17 cellular contexts compared by ENCODE assay signal in genomic region chr2:231369580-231370428, GRCh38. TPM values are rescaled to one million over a fixed set of nuclear protein-coding genes. Genes with fewer than 3 reads are reported as not detected.
DNase-seq lines count a peak whose midpoint lies in the region; ATAC-seq and TF ChIP-seq lines count a peak whose summit lies in the region.
"Had no signal": no experiment of that assay in that cellular context is flagged by ENCODE, and none has a peak within 500 bp of the region (broad histone marks: within the 10 kb centered on the region; RNA-seq: fewer than 3 reads in every experiment).

No MANE protein-coding gene starts in this region.

- TF ChIP-seq POLR2A in NB4 (IDR thresholded peaks at IDR 0.05; ENCODE audit: extremely low read depth, insufficient read length) (no peak), heart left ventricle (IDR thresholded peaks at IDR 0.05) (no peak)

- no peak overlapping the region for H3K4me3 ChIP-seq in BLaER1 treated with 17β-estradiol and CSF1 and Interleukin-3, amounts not matched to agents 10 nM and 100 nM
- H3K4me3 ChIP-seq in NB4 (ENCODE audit: low read depth, low read length), result no peak overlapping the region
- H3K4me3 ChIP-seq in heart left ventricle, result no peak overlapping the region
- no peak overlapping the region for H3K4me3 ChIP-seq in lower lobe of right lung
- no peak overlapping the region for H3K4me3 ChIP-seq in colonic mucosa
- H3K4me3 ChIP-seq: K562, psoas muscle had no signal

- DNase-seq in NB4 (ENCODE audit: low read depth), result peak; percentile 46
- peak; percentile 31 to 76 (median 68) for DNase-seq in heart left ventricle
- DNase-seq in lower lobe of right lung, result peak; percentile 50
- DNase-seq in colonic mucosa, result no peak
- no peak for DNase-seq in UCSD-AML1 (lab: John Stamatoyannopoulos, UW; ENCODE audit: unreplicated experiment)
- DNase-seq in NCI-H510A (lab: John Stamatoyannopoulos, UW), result no peak
- DNase-seq: activated B cell treated with CpG ODN at 0.5 μM for 24 hours; activated CD4-positive, alpha-beta memory T cell treated with anti-CD3 and anti-CD28 coated beads, Interleukin-2, amount 10 ng/mL, durations not matched to agents 7 days and 5 days; activated naive CD4-positive, alpha-beta T cell treated with Interleukin-2 at 50 U/mL for 16 hours; NCI-H1930; NCI-H446; psoas muscle; SW 1271 had no signal

- peak overlapping the region in 3 of 11 experiments; percentile 42 to 52 (median 44); a peak in 4 of 22 replicates for H3K9ac ChIP-seq in BLaER1 treated with 17β-estradiol and CSF1 and Interleukin-3, amounts not matched to agents 10 nM and 100 nM
- H3K9ac ChIP-seq in colonic mucosa (ENCODE audit: low read depth in 2 of 2, low read length in 2 of 2), result no peak overlapping the region

- H3K27me3 ChIP-seq in BLaER1 treated with 17β-estradiol and CSF1 and Interleukin-3, amounts not matched to agents 10 nM and 100 nM, result no peaks in the 10 kb centered on the region
- H3K27me3 ChIP-seq in heart left ventricle (no peaks in the 10 kb centered on the region), lower lobe of right lung (ENCODE audit: low read depth) (no peaks in the 10 kb centered on the region), colonic mucosa (no peaks in the 10 kb centered on the region)

- ATAC-seq in heart left ventricle, result peak; percentile 79 to 91 (median 86)
- peak in 1 of 2 donors; percentile 8 for ATAC-seq in lower lobe of right lung
- no peak for ATAC-seq in GM18907 (IDR thresholded peaks at IDR 0.05; ENCODE audit: unreplicated experiment)
- ATAC-seq: K562 had no signal

- H3K4me2 ChIP-seq in BLaER1 treated with 17β-estradiol and CSF1 and Interleukin-3, amounts not matched to agents 10 nM and 100 nM, result peak overlapping the region in 10 of 11 experiments; percentile 15 to 80 (median 64); a peak in 18 of 22 replicates

- TF ChIP-seq CTCF in NB4 (IDR thresholded peaks at IDR 0.05; ENCODE audit: low read depth, low read length) (no peak), heart left ventricle (IDR thresholded peaks at IDR 0.05) (peak in 1 of 12 donors; percentile 15), lower lobe of right lung (IDR thresholded peaks at IDR 0.05) (no peak), colonic mucosa (IDR thresholded peaks at IDR 0.05) (no peak)

- H3K36me3 ChIP-seq in BLaER1 treated with 17β-estradiol and CSF1 and Interleukin-3, amounts not matched to agents 10 nM and 100 nM, result no peaks in the 10 kb centered on the region
- no peaks in the 10 kb centered on the region for H3K36me3 ChIP-seq in heart left ventricle
- no peaks in the 10 kb centered on the region for H3K36me3 ChIP-seq in lower lobe of right lung
- H3K36me3 ChIP-seq in colonic mucosa, result no peaks in the 10 kb centered on the region

- H3K4me1 ChIP-seq in BLaER1 treated with 17β-estradiol and CSF1 and Interleukin-3, amounts not matched to agents 10 nM and 100 nM, result peaks cover 13 to 44% (median 31%) of the 10 kb centered on the region in 10 experiments
- H3K4me1 ChIP-seq in heart left ventricle, result peaks cover 0 to 19% (median 4%) of the 10 kb centered on the region in 12 donors
- H3K4me1 ChIP-seq in lower lobe of right lung, result no peaks in the 10 kb centered on the region
- no peaks in the 10 kb centered on the region for H3K4me1 ChIP-seq in colonic mucosa
- H3K4me1 ChIP-seq: psoas muscle had no signal

- H3K9me3 ChIP-seq in BLaER1 treated with 17β-estradiol and CSF1 and Interleukin-3, amounts not matched to agents 10 nM and 100 nM (replicated peaks in 1 of 11), result no peaks in the 10 kb centered on the region; a peak in 1 of 22 replicates
- H3K9me3 ChIP-seq in heart left ventricle (no peaks in the 10 kb centered on the region), lower lobe of right lung (no peaks in the 10 kb centered on the region), colonic mucosa (no peaks in the 10 kb centered on the region)
- H3K9me3 ChIP-seq: psoas muscle had no signal

- no peaks in the 10 kb centered on the region for H4K20me1 ChIP-seq in BLaER1 treated with 17β-estradiol and CSF1 and Interleukin-3, amounts not matched to agents 10 nM and 100 nM

- intact Hi-C loops in heart left ventricle (cut with DNase I), result no loop called here
- intact Hi-C loops in lower lobe of right lung (cut with DNase I), result no loop called here
- intact Hi-C loops in colonic mucosa (cut with DNase I), result no loop called here

- WGBS in heart left ventricle, 4 donors, result 68 to 74% (median 72%) methylated on average over 20 to 23 of the region's 23 CpGs

- H3K27ac ChIP-seq in BLaER1 treated with 17β-estradiol and CSF1 and Interleukin-3, amounts not matched to agents 10 nM and 100 nM, result no peak overlapping the region
- H3K27ac ChIP-seq in heart left ventricle (peak overlapping the region in 9 of 12 donors; percentile 38 to 76 (median 64)), lower lobe of right lung (no peak overlapping the region), colonic mucosa (no peak overlapping the region)
- H3K27ac ChIP-seq: psoas muscle had no signal

RNA-seq across cellular contexts. Expression of gene B3GNT7, which starts 25.7 kb away (rescaled TPM):
- 10 to 100 TPM in 2 of 9 donors, 1 to 10 TPM in 7; 1.2 to 52.4 (median 6.8) TPM for total RNA-seq in heart left ventricle
- polyA plus RNA-seq in heart left ventricle, result 1 to 10 TPM in 1 of 2 donors, under 1 TPM in 1; 0.68 to 2.2 TPM
- 80.0 TPM for total RNA-seq in lower lobe of right lung
- 100 to 1,000 TPM; 244 to 258 TPM for total RNA-seq in colonic mucosa
- total RNA-seq: A673 had no signal
- polyA plus RNA-seq: K562 had no signal

Comparison
In these comparisons a context has a peak if more than half of its experiments do, and no peak if none do; other contexts are left out.
1. H3K27ac ChIP-seq: peak in heart left ventricle (9 of 12); none in BLaER1 treated with 17β-estradiol and CSF1 and Interleukin-3, amounts not matched to agents 10 nM and 100 nM (0 of 11), lower lobe of right lung (single experiment) and colonic mucosa (single experiment).
2. DNase-seq: peak in NB4 (single experiment), heart left ventricle (5 of 5) and lower lobe of right lung (single experiment); none in colonic mucosa (single experiment), UCSD-AML1 (single experiment) and NCI-H510A (single experiment).